Comparison of ENCODE assay signal across 25 cellular contexts in genomic region chr9:133057006-133057405, GRCh38. TPM values are rescaled to one million over a fixed set of nuclear protein-coding genes. Genes with fewer than 3 reads are reported as not detected.
A peak's percentile ranks its signal among the peaks of the same experiment; 100 is the strongest.
DNase-seq lines count a peak whose midpoint lies in the region; ATAC-seq lines count a peak whose summit lies in the region.
"Had no signal": no experiment of that assay in that cellular context is flagged by ENCODE, and none has a peak within 500 bp of the region (broad histone marks: within the 10 kb centered on the region; RNA-seq: fewer than 3 reads in every experiment).

No MANE protein-coding gene starts in this region.

- H3K4me3 ChIP-seq in CD4-positive, CD25-positive, alpha-beta regulatory T cell (ENCODE audit: low read depth, low read length) = no peak overlapping the region
- H3K4me3 ChIP-seq in esophagus (ENCODE audit: low read depth in 1 of 2, low read length in 2 of 2) = no peak overlapping the region
- H3K4me3 ChIP-seq: A549, GM23248, psoas muscle, SJCRH30, smooth muscle cell, tibial artery had no signal

- H3K9me3 Mint-ChIP-seq in activated CD4-positive, alpha-beta T cell treated with anti-CD3 and anti-CD28 coated beads, Interleukin-2, amount 10 ng/mL, durations not matched to agents 7 days and 5 days = no peaks in the 10 kb centered on the region
- H3K9me3 Mint-ChIP-seq in CD4-positive, CD25-positive, alpha-beta regulatory T cell = peaks cover 0 to 1% (median 0%) of the 10 kb centered on the region in 7 donors
- H3K9me3 Mint-ChIP-seq: activated B cell treated with CpG ODN at 0.5 μM for 24 hours; activated naive CD8-positive, alpha-beta T cell treated with anti-CD3 and anti-CD28 coated beads, Interleukin-2, amount 50 U/mL, for 24 hours; mesothelial cell of epicardium; neural crest cell had no signal

- peak overlapping the region; percentile 92 for H3K27ac Mint-ChIP-seq in activated CD4-positive, alpha-beta T cell treated with anti-CD3 and anti-CD28 coated beads, Interleukin-2, amount 10 ng/mL, durations not matched to agents 7 days and 5 days
- H3K27ac Mint-ChIP-seq in CD4-positive, CD25-positive, alpha-beta regulatory T cell = peak overlapping the region in 1 of 3 donors; percentile 56
- H3K27ac Mint-ChIP-seq: activated B cell treated with CpG ODN at 0.5 μM for 24 hours; activated naive CD8-positive, alpha-beta T cell treated with anti-CD3 and anti-CD28 coated beads, Interleukin-2, amount 50 U/mL, for 24 hours; mesothelial cell of epicardium had no signal

- peak; percentile 58 for DNase-seq in activated CD4-positive, alpha-beta T cell treated with anti-CD3 and anti-CD28 coated beads, Interleukin-2, amount 10 ng/mL, durations not matched to agents 7 days and 5 days
- DNase-seq in activated CD4-positive, alpha-beta T cell treated with anti-CD3 and anti-CD28 coated beads for 48 hours = no peak
- peak in 1 of 3 donors; percentile 79 for DNase-seq in CD4-positive, CD25-positive, alpha-beta regulatory T cell
- no peak for DNase-seq in NCI-H526 (lab: John Stamatoyannopoulos, UW)
- DNase-seq in NOMO-1 (lab: John Stamatoyannopoulos, UW; ENCODE audit: unreplicated experiment in 2 of 2) = no peak
- DNase-seq: activated B cell treated with CpG ODN at 0.5 μM for 24 hours; activated naive CD8-positive, alpha-beta T cell treated with anti-CD3 and anti-CD28 coated beads, Interleukin-2, amount 50 U/mL, for 24 hours; activated T-cell treated with anti-CD3 and anti-CD28 coated beads for 4 hours; C1 segment of cervical spinal cord; dermis blood vessel endothelial cell; GM23248; IMR-90; NCI-H2081; NCI-H510A treated with DMSO at 0.1 percent for 48 hours; OCI-M1; psoas muscle; SJCRH30; tibial artery had no signal

- CTCF ChIA-PET in activated CD4-positive, alpha-beta T cell treated with anti-CD3 and anti-CD28 coated beads, Interleukin-2, amount 10 ng/mL, durations not matched to agents 7 days and 5 days (lab: Charles Lee) = interaction anchor here (1.1 to 2.7 kb wide), 6 partner anchors 15 to 156 kb away, joined by 3 to 9 read pairs (median 4); no protein-coding TSS in a partner anchor

- peaks cover 35% of the 10 kb centered on the region for H3K4me1 ChIP-seq in CD4-positive, CD25-positive, alpha-beta regulatory T cell (ENCODE audit: control insufficient read depth, insufficient read depth, low read length, poor library complexity, severe bottlenecking)
- peaks cover 10 to 29% of the 10 kb centered on the region in 2 donors for H3K4me1 ChIP-seq in esophagus (ENCODE audit: control insufficient read depth in 2 of 2, insufficient read depth in 2 of 2, low read length in 1 of 2)

- H3K27me3 ChIP-seq in CD4-positive, CD25-positive, alpha-beta regulatory T cell (ENCODE audit: control insufficient read depth, insufficient read depth, low read length) = no peaks in the 10 kb centered on the region
- no peaks in the 10 kb centered on the region for H3K27me3 ChIP-seq in esophagus (ENCODE audit: control insufficient read depth in 1 of 2, insufficient read depth in 2 of 2, low read length in 2 of 2)
- H3K27me3 ChIP-seq: SJCRH30, tibial artery had no signal

- WGBS in esophagus, 2 donors = 44 to 47% methylated on average over 8 of the region's 8 CpGs

- no peaks in the 10 kb centered on the region for H3K27me3 Mint-ChIP-seq in activated CD4-positive, alpha-beta T cell treated with anti-CD3 and anti-CD28 coated beads, Interleukin-2, amount 10 ng/mL, durations not matched to agents 7 days and 5 days
- no peaks in the 10 kb centered on the region for H3K27me3 Mint-ChIP-seq in CD4-positive, CD25-positive, alpha-beta regulatory T cell
- H3K27me3 Mint-ChIP-seq: activated B cell treated with CpG ODN at 0.5 μM for 24 hours; activated naive CD8-positive, alpha-beta T cell treated with anti-CD3 and anti-CD28 coated beads, Interleukin-2, amount 50 U/mL, for 24 hours had no signal

- POLR2A ChIA-PET in activated CD4-positive, alpha-beta T cell treated with anti-CD3 and anti-CD28 coated beads, Interleukin-2, amount 10 ng/mL, durations not matched to agents 7 days and 5 days (lab: Charles Lee) = no interaction called here

- peak; percentile 52 to 58 for ATAC-seq in CD4-positive, CD25-positive, alpha-beta regulatory T cell (ENCODE audit: low read depth in 2 of 2)
- no peak for ATAC-seq in GM21723 (IDR thresholded peaks at IDR 0.05; ENCODE audit: unreplicated experiment)
- ATAC-seq: A549; activated naive CD8-positive, alpha-beta T cell treated with anti-CD3 and anti-CD28 coated beads, Interleukin-2, amount 50 U/mL, for 24 hours; psoas muscle had no signal

- no peaks in the 10 kb centered on the region for H3K9me3 ChIP-seq in CD4-positive, CD25-positive, alpha-beta regulatory T cell (ENCODE audit: control insufficient read depth in 2 of 2, low read length in 2 of 2)
- H3K9me3 ChIP-seq in KOPT-K1 (ENCODE audit: insufficient read depth, low read length, poor library complexity, severe bottlenecking) (no peaks in the 10 kb centered on the region), esophagus (ENCODE audit: control insufficient read depth in 2 of 2, insufficient read depth in 1 of 2, low read depth in 1 of 2, low read length in 1 of 2) (no peaks in the 10 kb centered on the region)
- H3K9me3 ChIP-seq: A549, psoas muscle, SJCRH30, tibial artery had no signal

- no peak overlapping the region for H3K27ac ChIP-seq in CD4-positive, CD25-positive, alpha-beta regulatory T cell (ENCODE audit: insufficient read depth, low read length, poor library complexity, severe bottlenecking)
- H3K27ac ChIP-seq in KOPT-K1 (ENCODE audit: low read depth, low read length, poor library complexity, severe bottlenecking) = peak overlapping the region; percentile 60
- peak overlapping the region; percentile 89 to 92 for H3K27ac ChIP-seq in esophagus (ENCODE audit: low read depth in 2 of 2, low read length in 1 of 2)
- H3K27ac ChIP-seq: A549, GM23248, psoas muscle, SJCRH30, tibial artery had no signal

- no peak overlapping the region for H3K4me3 Mint-ChIP-seq in activated CD4-positive, alpha-beta T cell treated with anti-CD3 and anti-CD28 coated beads, Interleukin-2, amount 10 ng/mL, durations not matched to agents 7 days and 5 days
- no peak overlapping the region for H3K4me3 Mint-ChIP-seq in CD4-positive, CD25-positive, alpha-beta regulatory T cell
- H3K4me3 Mint-ChIP-seq: activated B cell treated with CpG ODN at 0.5 μM for 24 hours; activated naive CD8-positive, alpha-beta T cell treated with anti-CD3 and anti-CD28 coated beads, Interleukin-2, amount 50 U/mL, for 24 hours; mesothelial cell of epicardium; neural crest cell had no signal

- H3K4me1 Mint-ChIP-seq in activated CD4-positive, alpha-beta T cell treated with anti-CD3 and anti-CD28 coated beads, Interleukin-2, amount 10 ng/mL, durations not matched to agents 7 days and 5 days = peaks cover 56% of the 10 kb centered on the region
- peaks cover 10 to 38% (median 25%) of the 10 kb centered on the region in 4 donors for H3K4me1 Mint-ChIP-seq in CD4-positive, CD25-positive, alpha-beta regulatory T cell

- peaks cover 36% of the 10 kb centered on the region for H3K36me3 ChIP-seq in CD4-positive, CD25-positive, alpha-beta regulatory T cell (ENCODE audit: control insufficient read depth, insufficient read depth, low read length)
- H3K36me3 ChIP-seq in KOPT-K1 (ENCODE audit: insufficient read depth, low read length) (peaks cover 67% of the 10 kb centered on the region), esophagus (ENCODE audit: control insufficient read depth in 2 of 2, insufficient read depth in 2 of 2, low read length in 1 of 2) (peaks cover 3 to 36% of the 10 kb centered on the region in 2 donors)

- peaks cover 48% of the 10 kb centered on the region for H3K36me3 Mint-ChIP-seq in activated CD4-positive, alpha-beta T cell treated with anti-CD3 and anti-CD28 coated beads, Interleukin-2, amount 10 ng/mL, durations not matched to agents 7 days and 5 days (ENCODE audit: low read depth)
- peaks cover 28% of the 10 kb centered on the region for H3K36me3 Mint-ChIP-seq in CD4-positive, CD25-positive, alpha-beta regulatory T cell

RNA-seq across cellular contexts. Expression of gene CEL, which starts 4.8 kb away (rescaled TPM):
- total RNA-seq in activated CD4-positive, alpha-beta T cell treated with anti-CD3 and anti-CD28 coated beads, Interleukin-2, amount 10 ng/mL, durations not matched to agents 7 days and 5 days = 1 to 10 TPM; 2.8 to 3.5 TPM
- total RNA-seq in CD4-positive, CD25-positive, alpha-beta regulatory T cell = 0.37 TPM
- not detected for polyA plus RNA-seq in CD4-positive, CD25-positive, alpha-beta regulatory T cell
- polyA plus RNA-seq in esophagus = 1 to 10 TPM; 2.1 to 3.3 TPM
- polyA plus RNA-seq: GM23248 had no signal

RNA-seq across cellular contexts. Expression of gene GTF3C5, which starts 26.2 kb away (rescaled TPM):
- total RNA-seq in activated CD4-positive, alpha-beta T cell treated with anti-CD3 and anti-CD28 coated beads, Interleukin-2, amount 10 ng/mL, durations not matched to agents 7 days and 5 days = 10 to 100 TPM; 75.1 to 87.9 TPM
- total RNA-seq in CD4-positive, CD25-positive, alpha-beta regulatory T cell = 50.5 TPM
- polyA plus RNA-seq in CD4-positive, CD25-positive, alpha-beta regulatory T cell = 10 to 100 TPM; 35.8 to 40.3 (median 39.4) TPM
- 10 to 100 TPM; 46.3 to 64.0 TPM for polyA plus RNA-seq in esophagus
